In genomic region chr19:14116525-14116917, GRCh38 we compare ENCODE assay signal across 8 cellular contexts. TPM values are rescaled to one million over a fixed set of nuclear protein-coding genes. Genes with fewer than 3 reads are reported as not detected.
DNase-seq lines count a peak whose midpoint lies in the region; ATAC-seq and TF ChIP-seq lines count a peak whose summit lies in the region.

No MANE protein-coding gene starts in this region.

- peaks cover 11% of the 10 kb centered on the region for H3F3A ChIP-seq in smooth muscle cell (ENCODE audit: low read depth)

- H4K8ac ChIP-seq in H9 (replicated peaks; ENCODE audit: insufficient read length, low read depth, low read length): no peak overlapping the region

- H2BK12ac ChIP-seq in H9 (ENCODE audit: insufficient read length, low read depth, low read length): no peak overlapping the region

- DNase-seq in H9 (no peak), activated B cell treated with CpG ODN at 0.5 μM for 24 hours (no peak), hepatocyte (ENCODE audit: low spot score) (no peak), smooth muscle cell (lab: John Stamatoyannopoulos, UW; ENCODE audit: unreplicated experiment) (no peak), activated gamma-delta T cell treated with Interleukin-2 at 50 U/mL for 16 hours (no peak), D341Med (ENCODE audit: low spot score) (no peak)

- no peaks in the 10 kb centered on the region for H3K9me2 ChIP-seq in hepatocyte (replicated peaks; ENCODE audit: insufficient read depth)

- H3K79me2 ChIP-seq in H9 (ENCODE audit: insufficient read depth, low read length) (peaks cover 2% of the 10 kb centered on the region; the same call in 1 of the 2 replicates), hepatocyte (peaks cover 51% of the 10 kb centered on the region), smooth muscle cell (ENCODE audit: low read depth) (peaks cover 44% of the 10 kb centered on the region)

- ATAC-seq in activated B cell treated with CpG ODN at 0.5 μM for 24 hours (ENCODE audit: low read depth) (no peak), GM21423 (IDR thresholded peaks at IDR 0.05; ENCODE audit: unreplicated experiment) (no peak), HG03342 (IDR thresholded peaks at IDR 0.05; ENCODE audit: unreplicated experiment) (no peak)

- H3K23ac ChIP-seq in H9 (ENCODE audit: insufficient read length, low read depth, low read length): no peak overlapping the region

- no peak overlapping the region for H3K27ac ChIP-seq in H9 (ENCODE audit: insufficient read length, low read depth, low read length)
- H3K27ac ChIP-seq in hepatocyte: no peak overlapping the region
- no peak overlapping the region for H3K27ac ChIP-seq in smooth muscle cell (ENCODE audit: low read depth)

- H3K27me3 Mint-ChIP-seq in H9 (ENCODE audit: low read depth) (peaks cover 2% of the 10 kb centered on the region; the same call in 1 of the 2 replicates), activated B cell treated with CpG ODN at 0.5 μM for 24 hours (no peaks in the 10 kb centered on the region)

- H2BK15ac ChIP-seq in H9 (ENCODE audit: low read depth, low read length): no peak overlapping the region

- no peak overlapping the region for H3K56ac ChIP-seq in H9 (ENCODE audit: insufficient read length, low read depth, low read length)

- intact Hi-C loops in activated B cell treated with CpG ODN at 0.5 μM for 24 hours (cut with micrococcal nuclease): loop anchor here (10.0 kb wide), 1 partner anchor 322 kb away; the partner anchor contains the start of gene ZSWIM4

- TF ChIP-seq CTCF in H9 (conservative IDR thresholded peaks at IDR 0.05) (no peak), activated B cell treated with CpG ODN at 0.5 μM for 24 hours (IDR thresholded peaks at IDR 0.05) (no peak), hepatocyte (IDR thresholded peaks at IDR 0.05; ENCODE audit: poor library complexity) (no peak), smooth muscle cell (IDR thresholded peaks at IDR 0.05; ENCODE audit: borderline replicate concordance, insufficient read depth, poor library complexity, severe bottlenecking) (no peak)

- no peak overlapping the region for H3T11ph ChIP-seq in H9 (ENCODE audit: low read length)

- H3K4me3 Mint-ChIP-seq in H9 (peak overlapping the region; percentile 78 to 83), activated B cell treated with CpG ODN at 0.5 μM for 24 hours (peak overlapping the region; percentile 84)

- no peaks in the 10 kb centered on the region; the same call in 1 of the 2 replicates for H3K27me3 ChIP-seq in H9 (ENCODE audit: insufficient read depth, low read length)
- no peaks in the 10 kb centered on the region for H3K27me3 ChIP-seq in hepatocyte
- H3K27me3 ChIP-seq in smooth muscle cell (ENCODE audit: low read depth): no peaks in the 10 kb centered on the region

- H3K9me3 ChIP-seq in H9 (ENCODE audit: control insufficient read depth, low read depth, low read length): no peaks in the 10 kb centered on the region
- no peaks in the 10 kb centered on the region for H3K9me3 ChIP-seq in hepatocyte (ENCODE audit: low read depth)
- no peaks in the 10 kb centered on the region for H3K9me3 ChIP-seq in smooth muscle cell (replicated peaks; ENCODE audit: low read depth)

- no peak overlapping the region for H3K18ac ChIP-seq in H9 (ENCODE audit: insufficient read length, low read depth, low read length)

- H3K36me3 Mint-ChIP-seq in H9 (ENCODE audit: insufficient read depth in 1 of 3, low read depth in 3 of 3): peaks cover 4 to 16% (median 11%) of the 10 kb centered on the region in 3 experiments
- H3K36me3 Mint-ChIP-seq in activated B cell treated with CpG ODN at 0.5 μM for 24 hours (ENCODE audit: low read depth): peaks cover 1% of the 10 kb centered on the region

- no peak overlapping the region for H3K4ac ChIP-seq in H9 (ENCODE audit: low read depth, low read length)

- no peak overlapping the region for H3K14ac ChIP-seq in H9 (ENCODE audit: insufficient read depth, low read length)

- peaks cover 16% of the 10 kb centered on the region for H3K23me2 ChIP-seq in H9 (ENCODE audit: insufficient read length, low read depth, low read length, poor library complexity, severe bottlenecking)

- H3K9me3 Mint-ChIP-seq in H9 (no peaks in the 10 kb centered on the region), activated B cell treated with CpG ODN at 0.5 μM for 24 hours (no peaks in the 10 kb centered on the region)

- H3K36me3 ChIP-seq in hepatocyte (replicated peaks; ENCODE audit: insufficient read depth, low read depth): no peaks in the 10 kb centered on the region
- H3K36me3 ChIP-seq in smooth muscle cell (ENCODE audit: low read depth): no peaks in the 10 kb centered on the region

- CTCF ChIA-PET in activated B cell treated with CpG ODN at 0.5 μM for 24 hours (lab: Charles Lee): interaction anchor here (1.3 kb wide), 1 partner anchor 20 kb away, joined by 7 read pairs; the partner anchor contains the start of gene ASF1B

- H3K4me2 ChIP-seq in H9 (ENCODE audit: insufficient read depth, insufficient read length, low read length): peak overlapping the region; percentile 69
- peak overlapping the region; percentile 98 for H3K4me2 ChIP-seq in hepatocyte
- peak overlapping the region; percentile 94 for H3K4me2 ChIP-seq in smooth muscle cell

- H2AK5ac ChIP-seq in H9 (ENCODE audit: insufficient read length, low read length): no peak overlapping the region

- no peaks in the 10 kb centered on the region for H4K20me1 ChIP-seq in H9 (ENCODE audit: control insufficient read depth, insufficient read depth, insufficient read length)
- H4K20me1 ChIP-seq in hepatocyte (ENCODE audit: insufficient read depth, poor library complexity, severe bottlenecking): peaks cover 5% of the 10 kb centered on the region
- H4K20me1 ChIP-seq in smooth muscle cell (ENCODE audit: low read depth): peaks cover 43% of the 10 kb centered on the region

- H2BK20ac ChIP-seq in H9 (ENCODE audit: low read depth, low read length, poor library complexity, severe bottlenecking): no peak overlapping the region

- no peak overlapping the region for H4K5ac ChIP-seq in H9 (ENCODE audit: insufficient read length, low read depth, low read length)

- no peak overlapping the region for H2BK120ac ChIP-seq in H9 (ENCODE audit: low read depth, low read length, poor library complexity, severe bottlenecking)

- peaks cover 9% of the 10 kb centered on the region; the same call in 1 of the 2 replicates for H3K4me1 ChIP-seq in H9 (ENCODE audit: insufficient read depth, low read length)
- H3K4me1 ChIP-seq in hepatocyte (ENCODE audit: insufficient read depth): peaks cover 22% of the 10 kb centered on the region
- peaks cover 27% of the 10 kb centered on the region for H3K4me1 ChIP-seq in smooth muscle cell (ENCODE audit: low read depth)

- H3K9ac ChIP-seq in H9 (ENCODE audit: extremely low read depth, insufficient read length, low read length) (peak overlapping the region; percentile 46), smooth muscle cell (ENCODE audit: low read depth) (peak overlapping the region; percentile 82)

- H3K4me3 ChIP-seq in hepatocyte: peak overlapping the region; percentile 96
- peak overlapping the region; percentile 77 for H3K4me3 ChIP-seq in smooth muscle cell

- POLR2A ChIA-PET in activated B cell treated with CpG ODN at 0.5 μM for 24 hours (lab: Charles Lee): interaction anchor here (2.0 kb wide), 1 partner anchor 27 kb away, joined by 5 read pairs; no protein-coding TSS in a partner anchor

- no peak overlapping the region for H2BK5ac ChIP-seq in H9 (ENCODE audit: insufficient read length, low read length)

- no peak overlapping the region for H2AFZ ChIP-seq in H9 (ENCODE audit: low read length)
- no peak overlapping the region for H2AFZ ChIP-seq in hepatocyte
- no peak overlapping the region for H2AFZ ChIP-seq in smooth muscle cell (ENCODE audit: low read depth)

- H4K91ac ChIP-seq in H9 (ENCODE audit: insufficient read length, low read depth, low read length): no peak overlapping the region

- WGBS in H9 (ENCODE audit: extremely low coverage, insufficient read length, low lambda C conversion rate): no CpG with 5 or more reads among the region's 6 CpGs
- 10% methylated on average over 6 of the region's 6 CpGs for WGBS in hepatocyte (ENCODE audit: low lambda C conversion rate, missing lambda C conversion rate)
- 35% methylated on average over 6 of the region's 6 CpGs for WGBS in smooth muscle cell (ENCODE audit: low lambda C conversion rate)

- H3K4me1 Mint-ChIP-seq in H9 (peaks cover 40 to 44% of the 10 kb centered on the region in 2 experiments), activated B cell treated with CpG ODN at 0.5 μM for 24 hours (peaks cover 42% of the 10 kb centered on the region)

- H3K27ac Mint-ChIP-seq in H9 (no peak overlapping the region), activated B cell treated with CpG ODN at 0.5 μM for 24 hours (peak overlapping the region; percentile 30)

- no peaks in the 10 kb centered on the region for H3K79me1 ChIP-seq in H9 (ENCODE audit: insufficient read depth, low read depth, low read length, poor library complexity, severe bottlenecking)

RNA-seq across cellular contexts. Expression of gene PRKACA, which starts 1.0 kb away (rescaled TPM):
- total RNA-seq in H9 (2021) (51.8 and 56.0 TPM in 2 replicates), activated B cell treated with CpG ODN at 0.5 μM for 24 hours (41.6 and 43.7 TPM in 2 replicates), hepatocyte (29.0 and 41.5 TPM in 2 replicates), smooth muscle cell (20.7 and 30.3 TPM in 2 replicates)
- polyA plus RNA-seq in hepatocyte (12.2 and 13.4 TPM in 2 replicates), smooth muscle cell (11.1 and 14.4 TPM in 2 replicates)

RNA-seq across cellular contexts. Expression of gene ASF1B, which starts 19.9 kb away (rescaled TPM):
- total RNA-seq in H9 (2021): 46.6 and 46.8 TPM in 2 replicates
- total RNA-seq in activated B cell treated with CpG ODN at 0.5 μM for 24 hours: 3.4 and 3.7 TPM in 2 replicates
- total RNA-seq in hepatocyte: 5.1 and 7.3 TPM in 2 replicates
- polyA plus RNA-seq in hepatocyte: 10.0 and 12.4 TPM in 2 replicates
- 6.4 and 13.4 TPM in 2 replicates for total RNA-seq in smooth muscle cell
- 7.1 and 11.3 TPM in 2 replicates for polyA plus RNA-seq in smooth muscle cell

RNA-seq across cellular contexts. Expression of gene SAMD1, which starts 26.0 kb away (rescaled TPM):
- total RNA-seq in H9 (2021): 104 and 108 TPM in 2 replicates
- 32.7 and 36.0 TPM in 2 replicates for total RNA-seq in activated B cell treated with CpG ODN at 0.5 μM for 24 hours
- total RNA-seq in hepatocyte: 25.6 and 35.8 TPM in 2 replicates
- 44.8 and 45.6 TPM in 2 replicates for polyA plus RNA-seq in hepatocyte
- 35.0 and 46.7 TPM in 2 replicates for total RNA-seq in smooth muscle cell
- polyA plus RNA-seq in smooth muscle cell: 71.3 and 84.1 TPM in 2 replicates

RNA-seq across cellular contexts. Expression of gene C19orf67, which starts 30.9 kb away (rescaled TPM):
- 0.39 and 0.72 TPM in 2 replicates for total RNA-seq in H9 (2021)
- not detected in 2 replicates for total RNA-seq in activated B cell treated with CpG ODN at 0.5 μM for 24 hours
- not detected in 2 replicates for total RNA-seq in hepatocyte
- not detected in 2 replicates for polyA plus RNA-seq in hepatocyte
- total RNA-seq in smooth muscle cell: not detected in 2 replicates
- 0.17 and 0.49 TPM in 2 replicates for polyA plus RNA-seq in smooth muscle cell

RNA-seq across cellular contexts. Expression of gene MISP3, which starts 43.9 kb away (rescaled TPM):
- total RNA-seq in H9 (2021): 0.26 and 0.72 TPM in 2 replicates
- 0.15 and 0.18 TPM in 2 replicates for total RNA-seq in activated B cell treated with CpG ODN at 0.5 μM for 24 hours
- total RNA-seq in hepatocyte: 3.7 and 4.9 TPM in 2 replicates
- 12.5 and 13.1 TPM in 2 replicates for polyA plus RNA-seq in hepatocyte
- total RNA-seq in smooth muscle cell: 2.4 TPM in 1 of 2 replicates, not detected in the other
- polyA plus RNA-seq in smooth muscle cell: 0.61 and 2.0 TPM in 2 replicates
